Comparison of ENCODE assay signal across 8 cellular contexts in the genomic region with DNA sequence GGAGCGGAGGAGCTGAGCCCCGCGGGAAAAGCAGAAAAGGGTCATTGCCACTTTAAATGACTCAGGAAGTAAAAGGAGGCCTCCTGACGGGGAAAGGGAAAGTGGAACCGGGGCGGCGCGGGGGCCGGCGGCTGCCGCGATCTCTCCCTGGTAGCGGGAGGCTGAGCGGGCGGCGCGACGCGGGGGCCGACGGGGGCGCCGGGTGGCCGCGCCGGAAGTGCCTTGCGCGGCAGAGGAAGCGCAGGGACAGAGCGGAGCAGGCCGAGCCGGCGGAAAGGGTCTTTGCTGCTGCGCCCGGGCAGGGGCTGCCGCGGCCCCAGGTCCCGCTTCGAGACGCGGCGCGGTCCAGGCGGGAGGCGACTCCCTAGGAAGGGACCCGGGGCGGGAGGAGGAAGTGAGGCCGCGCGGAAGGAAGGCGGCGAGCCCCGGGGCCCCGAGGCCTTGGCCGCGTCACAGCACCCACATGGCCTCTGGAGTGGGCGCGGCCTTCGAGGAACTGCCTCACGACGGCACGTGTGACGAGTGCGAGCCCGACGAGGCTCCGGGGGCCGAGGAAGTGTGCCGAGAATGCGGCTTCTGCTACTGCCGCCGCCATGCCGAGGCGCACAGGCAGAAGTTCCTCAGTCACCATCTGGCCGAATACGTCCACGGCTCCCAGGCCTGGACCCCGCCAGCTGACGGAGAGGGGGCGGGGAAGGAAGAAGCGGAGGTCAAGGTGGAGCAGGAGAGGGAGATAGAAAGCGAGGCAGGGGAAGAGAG. TPM values are rescaled to one million over a fixed set of nuclear protein-coding genes. Genes with fewer than 3 reads are reported as not detected.
DNase-seq lines count a peak whose midpoint lies in the region; ATAC-seq and TF ChIP-seq lines count a peak whose summit lies in the region.

A gene with protein sequence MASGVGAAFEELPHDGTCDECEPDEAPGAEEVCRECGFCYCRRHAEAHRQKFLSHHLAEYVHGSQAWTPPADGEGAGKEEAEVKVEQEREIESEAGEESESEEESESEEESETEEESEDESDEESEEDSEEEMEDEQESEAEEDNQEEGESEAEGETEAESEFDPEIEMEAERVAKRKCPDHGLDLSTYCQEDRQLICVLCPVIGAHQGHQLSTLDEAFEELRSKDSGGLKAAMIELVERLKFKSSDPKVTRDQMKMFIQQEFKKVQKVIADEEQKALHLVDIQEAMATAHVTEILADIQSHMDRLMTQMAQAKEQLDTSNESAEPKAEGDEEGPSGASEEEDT (plus strand): TSS at position 127 of the 759 bp plus-strand sequence. CDS start 337 bp downstream, at position 464.

- in situ Hi-C loops in Caki2 (cut with HindIII; ENCODE audit: low pct_unique_long_range_greater_than_20kb, low sequenced_read_pairs), result no loop called here

- BruUV-seq in PC-3 (replicated peaks; lab: Mats Ljungman, UMichigan), result no TSS peak

- TF ChIP-seq CTCF in GM20000 (IDR thresholded peaks at IDR 0.05; ENCODE audit: extremely low read depth, missing control alignments) (no peak), PC-3 (conservative IDR thresholded peaks at IDR 0.05; ENCODE audit: low read depth, low read length) (no peak)

- CTCF ChIA-PET in PC-3 (lab: Charles Lee), result interaction anchor here (0.6 kb wide), 2 partner anchors 175 to 563 kb away, joined by 3 to 5 read pairs; no protein-coding TSS in a partner anchor

- H3K9me2 ChIP-seq in PC-3 (replicated peaks; ENCODE audit: low read length), result no peaks in the 10 kb centered on the region

- ATAC-seq in PC-3 (peak; percentile 62), esophagus mucosa (peak; percentile 95)

- H3K27ac ChIP-seq in PC-3 (ENCODE audit: low read length) (peak within 1 kb of the TSS; percentile 91), muscle layer of duodenum (ENCODE audit: low read length) (peak within 1 kb of the TSS; percentile 89)

- H3K4me1 ChIP-seq in PC-3 (ENCODE audit: insufficient read depth, low read length) (peaks cover 30% of the 10 kb centered on the region), muscle layer of duodenum (ENCODE audit: control insufficient read depth in 1 of 2, insufficient read depth in 2 of 2, low read length in 2 of 2) (peaks cover 0 to 20% of the 10 kb centered on the region in 2 donors)

- H3K36me3 ChIP-seq in PC-3 (ENCODE audit: low read depth, low read length) (peaks cover 17% of the 10 kb centered on the region; the same call in 1 of the 2 replicates), muscle layer of duodenum (ENCODE audit: control insufficient read depth in 1 of 2, insufficient read depth in 2 of 2, low read length in 2 of 2) (peaks cover 0 to 5% of the 10 kb centered on the region in 2 donors)

- intact Hi-C loops in PC-3 (cut with micrococcal nuclease), result loop anchor here (1.0 to 2.0 kb wide), 2 partner anchors 32 to 46 kb away; no protein-coding TSS in a partner anchor

- H3K4me3 ChIP-seq in PC-3 (ENCODE audit: low read length), result peak within 1 kb of the TSS; percentile 74
- peak within 1 kb of the TSS; percentile 94 to 99 for H3K4me3 ChIP-seq in muscle layer of duodenum (ENCODE audit: low read depth in 1 of 2, low read length in 2 of 2)

- H4K20me1 ChIP-seq in PC-3 (ENCODE audit: low read length), result no peaks in the 10 kb centered on the region

- H3F3A ChIP-seq in PC-3 (ENCODE audit: low read length, unreplicated experiment), result peaks cover 6% of the 10 kb centered on the region

- POLR2A ChIA-PET in PC-3 (lab: Charles Lee; ENCODE audit: unreplicated experiment), result interaction anchor here (0.5 to 0.6 kb wide), 2 partner anchors 128 to 168 kb away, joined by 3 to 14 read pairs; no protein-coding TSS in a partner anchor

- peaks cover 7% of the 10 kb centered on the region for H3K27me3 Mint-ChIP-seq in activated T-cell treated with anti-CD3 and anti-CD28 coated beads, Interleukin-2, amount 50 U/mL, for 24 hours

- no peaks in the 10 kb centered on the region for H3K27me3 ChIP-seq in PC-3 (ENCODE audit: low read length)
- H3K27me3 ChIP-seq in muscle layer of duodenum (ENCODE audit: low read depth, low read length), result no peaks in the 10 kb centered on the region

- peak within 1 kb of the TSS; percentile 98 for H3K4me2 ChIP-seq in PC-3 (ENCODE audit: low read length)

- peak within 1 kb of the TSS; percentile 90 for H3K9ac ChIP-seq in PC-3 (ENCODE audit: low read length)

- H3K36me3 Mint-ChIP-seq in activated T-cell treated with anti-CD3 and anti-CD28 coated beads, Interleukin-2, amount 50 U/mL, for 24 hours (ENCODE audit: low read depth), result peaks cover 48% of the 10 kb centered on the region

- H2AFZ ChIP-seq in PC-3 (ENCODE audit: low read length), result peak within 1 kb of the TSS; percentile 74

- peaks cover 27% of the 10 kb centered on the region for H3K9me3 Mint-ChIP-seq in activated T-cell treated with anti-CD3 and anti-CD28 coated beads, Interleukin-2, amount 50 U/mL, for 24 hours

- H3K79me2 ChIP-seq in PC-3 (ENCODE audit: low read length), result peaks cover 50% of the 10 kb centered on the region

- peak within 1 kb of the TSS; percentile 85 for H3K4me3 Mint-ChIP-seq in activated T-cell treated with anti-CD3 and anti-CD28 coated beads, Interleukin-2, amount 50 U/mL, for 24 hours

- peak within 1 kb of the TSS; percentile 95 for H3K27ac Mint-ChIP-seq in activated T-cell treated with anti-CD3 and anti-CD28 coated beads, Interleukin-2, amount 50 U/mL, for 24 hours

- DNase-seq in Caki2 (ENCODE audit: low read depth) (peak; percentile 79), GM20000 (ENCODE audit: low spot score) (peak; percentile 92), HT-29 (ENCODE audit: low spot score) (peak; percentile 89), PC-3 (peak; percentile 85)
- DNase-seq in activated T-cell treated with anti-CD3 and anti-CD28 coated beads, Interleukin-2, amount 50 U/mL, for 24 hours, result peak; percentile 89
- peak; percentile 77 to 85 for DNase-seq in stimulated activated CD8-positive, alpha-beta memory T cell treated with anti-CD3 and anti-CD28 coated beads, Interleukin-7, amount 100 ng/mL, for 4 hours (ENCODE audit: low read depth in 2 of 2)

- H3K4me1 Mint-ChIP-seq in activated T-cell treated with anti-CD3 and anti-CD28 coated beads, Interleukin-2, amount 50 U/mL, for 24 hours (ENCODE audit: low read depth), result peaks cover 48% of the 10 kb centered on the region

- H3K9me3 ChIP-seq in PC-3 (ENCODE audit: low read length) (0 out of 2 replicates have a peak, but pooled peaks cover 5% of the 10 kb centered on the region), muscle layer of duodenum (ENCODE audit: control insufficient read depth in 1 of 2, low read length in 2 of 2) (peaks cover 0 to 11% of the 10 kb centered on the region in 2 donors)

RNA-seq across cellular contexts. Expression of the gene that starts here (rescaled TPM):
- 3.6 and 3.8 TPM in 2 replicates for total RNA-seq in Caki2 (2014; rRNA removed; shearing (Covaris generic); ENCODE audit: low replicate concordance)
- total RNA-seq in HT-29 (2014; rRNA removed; shearing (Covaris generic)), result 32.2 and 58.2 TPM in 2 replicates
- total RNA-seq in PC-3 (2014; rRNA removed) (14.0 TPM in 2 replicates), esophagus mucosa (22.7 TPM)

Comparison
In these comparisons a context has a peak if more than half of its experiments do, and no peak if none do; other contexts are left out.
1. Peak in every context shown above with its lines: DNase-seq, ATAC-seq, H3K4me3 ChIP-seq and H3K27ac ChIP-seq.